ENCODE assay signal across 8 cellular contexts in genomic region chr15:83205725-83206324, GRCh38. TPM values are rescaled to one million over a fixed set of nuclear protein-coding genes. Genes with fewer than 3 reads are reported as not detected.
DNase-seq lines count a peak whose midpoint lies in the region; ATAC-seq and TF ChIP-seq lines count a peak whose summit lies in the region.

No MANE protein-coding gene starts in this region.

- peak overlapping the region; percentile 75; the same call in 1 of the 2 replicates for H3K4me3 ChIP-seq in GM08714 (ENCODE audit: low read length)
- peak overlapping the region; percentile 83 for H3K4me3 ChIP-seq in PC-3 (ENCODE audit: low read length)
- peak overlapping the region; percentile 69 for H3K4me3 ChIP-seq in epithelial cell of esophagus (ENCODE audit: low read length)

- H3K9me3 Mint-ChIP-seq in osteocyte (ENCODE audit: unreplicated experiment) = no peaks in the 10 kb centered on the region

- H4K20me1 ChIP-seq in PC-3 (ENCODE audit: low read length) = no peaks in the 10 kb centered on the region

- H3K4me1 ChIP-seq in PC-3 (ENCODE audit: insufficient read depth, low read length) = peaks cover 30% of the 10 kb centered on the region

- ATAC-seq in PC-3 (no peak), HG02885 (IDR thresholded peaks at IDR 0.05; ENCODE audit: poor library complexity, unreplicated experiment) (no peak)

- H3K9me2 ChIP-seq in PC-3 (replicated peaks; ENCODE audit: low read length) = no peaks in the 10 kb centered on the region

- no peak overlapping the region for H3K27ac ChIP-seq in PC-3 (ENCODE audit: low read length)

- H3K4me1 Mint-ChIP-seq in osteocyte (ENCODE audit: unreplicated experiment) = peaks cover 48% of the 10 kb centered on the region

- no peaks in the 10 kb centered on the region for H3K27me3 Mint-ChIP-seq in osteocyte (ENCODE audit: unreplicated experiment)

- intact Hi-C loops in PC-3 (cut with micrococcal nuclease) = loop anchor here (5.0 kb wide), 2 partner anchors 54 to 139 kb away; partner anchors contain the start of gene BTBD1

- H2AFZ ChIP-seq in PC-3 (ENCODE audit: low read length) = peak overlapping the region; percentile 82

- H3K9ac ChIP-seq in PC-3 (ENCODE audit: low read length) = peak overlapping the region; percentile 78

- peak overlapping the region; percentile 97 for H3K4me3 Mint-ChIP-seq in osteocyte (ENCODE audit: unreplicated experiment)

- BruUV-seq in PC-3 (replicated peaks; lab: Mats Ljungman, UMichigan) = TSS peak; percentile 44

- H3K9me3 ChIP-seq in PC-3 (ENCODE audit: low read length) = no peaks in the 10 kb centered on the region

- peaks cover 64% of the 10 kb centered on the region for H3K79me2 ChIP-seq in PC-3 (ENCODE audit: low read length)

- H3K4me2 ChIP-seq in PC-3 (ENCODE audit: low read length) = peak overlapping the region; percentile 89

- H3K27ac Mint-ChIP-seq in osteocyte (ENCODE audit: unreplicated experiment) = peak overlapping the region; percentile 96

- H3K36me3 ChIP-seq in PC-3 (ENCODE audit: low read depth, low read length) = no peaks in the 10 kb centered on the region

- no peak for TF ChIP-seq CTCF in PC-3 (conservative IDR thresholded peaks at IDR 0.05; ENCODE audit: low read depth, low read length)
- no peak for TF ChIP-seq CTCF in epithelial cell of esophagus (IDR thresholded peaks at IDR 0.05; ENCODE audit: insufficient read depth, low read depth, low read length, missing control alignments)
- TF ChIP-seq CTCF in osteocyte (IDR thresholded peaks at IDR 0.05) = no peak

- H3K27me3 ChIP-seq in PC-3 (ENCODE audit: low read length) = no peaks in the 10 kb centered on the region

- DNase-seq in PC-3 = peak; percentile 46
- DNase-seq in epithelial cell of esophagus (ENCODE audit: low read depth) = no peak
- DNase-seq in osteocyte (ENCODE audit: extremely low spot score, unreplicated experiment) = no peak
- DNase-seq in NCI-H524 treated with DMSO at 0.1 percent for 48 hours (lab: John Stamatoyannopoulos, UW) = no peak
- DNase-seq in NCI-H1930 (lab: John Stamatoyannopoulos, UW) = no peak
- no peak for DNase-seq in MV-4-11 (lab: John Stamatoyannopoulos, UW)

- no peaks in the 10 kb centered on the region for H3K36me3 Mint-ChIP-seq in osteocyte (ENCODE audit: unreplicated experiment)

- CTCF ChIA-PET in PC-3 (lab: Charles Lee) = interaction anchor here (0.7 kb wide), 1 partner anchor 175 kb away, joined by 3 read pairs; no protein-coding TSS in a partner anchor

- POLR2A ChIA-PET in PC-3 (lab: Charles Lee; ENCODE audit: unreplicated experiment) = no interaction called here

- no peaks in the 10 kb centered on the region for H3F3A ChIP-seq in PC-3 (ENCODE audit: low read length, unreplicated experiment)

RNA-seq across cellular contexts. Expression of gene HDGFL3, which starts 1.8 kb away (rescaled TPM):
- 38.4 and 49.4 TPM in 2 replicates for total RNA-seq in PC-3 (2014; rRNA removed)
- total RNA-seq in osteocyte = 93.6 and 101 TPM in 2 replicates
